ENCODE assay signal across 18 cellular contexts in genomic region chr10:110404825-110405224, GRCh38.
"Had no signal": no experiment of that assay in that cellular context is flagged by ENCODE, and none has a peak within 500 bp of the region (broad histone marks: within the 10 kb centered on the region; RNA-seq: fewer than 3 reads in every experiment).

No MANE protein-coding gene starts in this region.

- H3K9me3 ChIP-seq: colonic mucosa, left lung, pancreas, sigmoid colon had no signal

- H3K27ac Mint-ChIP-seq: activated CD4-positive, alpha-beta T cell treated with anti-CD3 and anti-CD28 coated beads for 36 hours; activated CD8-positive, alpha-beta memory T cell treated with anti-CD3 and anti-CD28 coated beads, Interleukin-2, amount 10 ng/mL, durations not matched to agents 7 days and 5 days; activated naive CD8-positive, alpha-beta T cell treated with anti-CD3 and anti-CD28 coated beads, Interleukin-2, amount 10 ng/mL, durations not matched to agents 7 days and 5 days; activated T-helper 2 cell treated with anti-CD3 and anti-CD28 coated beads, Interferon-gamma antibody, Interleukin-2, Interleukin-4, amounts not matched to agents 10 μg/mL and 5 μg/mL and 100 μg/mL, durations not matched to agents 14 hours and 24 hours and 36 hours; endodermal cell; WTC11 had no signal

- H3K9me3 Mint-ChIP-seq: activated naive CD8-positive, alpha-beta T cell treated with anti-CD3 and anti-CD28 coated beads, Interleukin-2, amount 10 ng/mL, durations not matched to agents 7 days and 5 days; activated T-helper 2 cell treated with anti-CD3 and anti-CD28 coated beads, Interferon-gamma antibody, Interleukin-2, Interleukin-4, amounts not matched to agents 10 μg/mL and 5 μg/mL and 100 μg/mL, durations not matched to agents 14 hours and 24 hours and 36 hours; endodermal cell; type B pancreatic cell; WTC11 had no signal

- H3K27ac ChIP-seq: colonic mucosa, left lung, pancreas, sigmoid colon had no signal

- H3K36me3 Mint-ChIP-seq: activated naive CD8-positive, alpha-beta T cell treated with anti-CD3 and anti-CD28 coated beads, Interleukin-2, amount 10 ng/mL, durations not matched to agents 7 days and 5 days; type B pancreatic cell; WTC11 had no signal

- H3K27me3 ChIP-seq: colonic mucosa, left lung, pancreas, sigmoid colon had no signal

- ATAC-seq: activated CD4-positive, alpha-beta T cell treated with anti-CD3 and anti-CD28 coated beads for 36 hours; activated CD8-positive, alpha-beta memory T cell treated with anti-CD3 and anti-CD28 coated beads, Interleukin-2, amount 10 ng/mL, durations not matched to agents 7 days and 5 days; left lung; pancreas; WTC11 had no signal

- H3K4me3 Mint-ChIP-seq: activated CD4-positive, alpha-beta T cell treated with anti-CD3 and anti-CD28 coated beads for 36 hours; activated CD8-positive, alpha-beta memory T cell treated with anti-CD3 and anti-CD28 coated beads, Interleukin-2, amount 10 ng/mL, durations not matched to agents 7 days and 5 days; activated naive CD8-positive, alpha-beta T cell treated with anti-CD3 and anti-CD28 coated beads, Interleukin-2, amount 10 ng/mL, durations not matched to agents 7 days and 5 days; endodermal cell; type B pancreatic cell; WTC11 had no signal

- H3K4me1 ChIP-seq: pancreas had no signal

- H3K4me3 ChIP-seq: colonic mucosa, left lung, pancreas, sigmoid colon had no signal

- H3K36me3 ChIP-seq: colonic mucosa, left lung, pancreas, sigmoid colon had no signal

- H3K27me3 Mint-ChIP-seq: activated CD4-positive, alpha-beta T cell treated with anti-CD3 and anti-CD28 coated beads for 36 hours; activated CD8-positive, alpha-beta memory T cell treated with anti-CD3 and anti-CD28 coated beads, Interleukin-2, amount 10 ng/mL, durations not matched to agents 7 days and 5 days; type B pancreatic cell had no signal

- DNase-seq: activated CD4-positive, alpha-beta T cell treated with anti-CD3 and anti-CD28 coated beads for 36 hours; activated CD4-positive, alpha-beta T cell treated with anti-CD3 and anti-CD28 coated beads, Interleukin-2, amount 50 U/mL, for 48 hours; activated CD8-positive, alpha-beta memory T cell treated with anti-CD3 and anti-CD28 coated beads, Interleukin-2, amount 10 ng/mL, durations not matched to agents 7 days and 5 days; activated naive CD4-positive, alpha-beta T cell treated with Interleukin-2 at 50 U/mL for 16 hours; activated naive CD8-positive, alpha-beta T cell treated with anti-CD3 and anti-CD28 coated beads, Interleukin-2, amount 10 ng/mL, durations not matched to agents 7 days and 5 days; activated T-cell treated with anti-CD3 and anti-CD28 coated beads, Interleukin-2, amount 50 U/mL, for 1 hour; amygdala; colonic mucosa; endodermal cell; left lung; mammary epithelial cell; pancreas; sigmoid colon; stimulated activated naive CD4-positive, alpha-beta T cell treated with Interleukin-2 at 50 U/mL for 16 hours; SW 1271 had no signal
